Comparison of ENCODE assay signal across 24 cellular contexts in the genomic region with DNA sequence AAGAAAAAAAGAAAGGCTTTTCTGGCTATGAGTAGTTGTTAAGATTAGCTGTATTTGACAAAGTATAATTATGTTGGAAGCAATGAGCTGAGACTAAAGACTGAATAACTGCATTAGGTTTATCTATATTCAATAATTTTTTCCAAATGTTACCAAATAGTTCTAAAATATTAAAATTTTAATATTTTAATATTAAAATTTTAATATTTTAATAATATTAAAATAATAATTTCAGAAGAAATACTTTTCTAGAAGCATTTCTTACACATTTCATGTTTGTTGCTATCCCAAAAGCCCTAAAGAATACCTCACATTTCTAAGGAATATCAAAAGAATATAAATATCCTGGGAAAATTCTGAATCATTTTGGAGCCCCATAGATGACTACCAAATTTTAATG.
"Had no signal": no experiment of that assay in that cellular context is flagged by ENCODE, and none has a peak within 500 bp of the region (broad histone marks: within the 10 kb centered on the region; RNA-seq: fewer than 3 reads in every experiment).

No MANE protein-coding gene starts in this region.

- H3K4me1 ChIP-seq: parathyroid adenoma, psoas muscle, right lobe of liver, sigmoid colon, stomach, tibial artery, transverse colon, upper lobe of right lung, uterus had no signal

- H3K27me3 ChIP-seq: ovary, right lobe of liver, sigmoid colon, stomach, tibial artery, transverse colon, upper lobe of right lung, uterus had no signal

- H2AFZ ChIP-seq: parathyroid adenoma had no signal

- H3K9me3 ChIP-seq: ovary, psoas muscle, right lobe of liver, sigmoid colon, stomach, thoracic aorta, tibial artery, transverse colon, upper lobe of right lung, uterus had no signal

- FAIRE-seq: small intestine had no signal

- H3K27ac ChIP-seq: ovary, parathyroid adenoma, psoas muscle, right lobe of liver, sigmoid colon, stomach, thoracic aorta, tibial artery, transverse colon, upper lobe of right lung, uterus had no signal

- ATAC-seq: naive thymus-derived CD4-positive, alpha-beta T cell; natural killer cell; psoas muscle; right cardiac atrium; right lobe of liver; stimulated activated effector memory CD8-positive, alpha-beta T cell treated with anti-CD3 and anti-CD28 coated beads, Interleukin-12 subunit alpha, Interleukin-12 subunit beta, amount 100 ng/mL, for 72 hours; stimulated activated naive B cell treated with anti-CD40 and anti-IgM and Interleukin-4, amounts not matched to agents 10 μg/mL and 1 μg/mL and 100 μg/mL, for 72 hours; upper lobe of right lung had no signal

- H3K4me3 ChIP-seq: ovary, psoas muscle, right lobe of liver, sigmoid colon, stomach, thoracic aorta, tibial artery, transverse colon, upper lobe of right lung, uterus had no signal

- H3K36me3 ChIP-seq: ovary, right lobe of liver, sigmoid colon, stomach, thoracic aorta, tibial artery, transverse colon, upper lobe of right lung, uterus had no signal

- DNase-seq: naive thymus-derived CD4-positive, alpha-beta T cell; natural killer cell; occipital lobe; ovary; posterior cingulate gyrus; psoas muscle; right cardiac atrium; right lobe of liver; sigmoid colon; small intestine; stimulated activated CD4-positive, alpha-beta T cell treated with anti-CD3 and anti-CD28 coated beads, Interleukin-15, amount 100 ng/mL, for 24 hours; stimulated activated CD4-positive, alpha-beta T cell treated with anti-CD3 and anti-CD28 coated beads, Interleukin-2, amount 100 ng/mL, for 24 hours; stimulated activated CD4-positive, alpha-beta T cell treated with anti-CD3 and anti-CD28 coated beads, Interleukin-2, amount 100 ng/mL, for 48 hours; stimulated activated CD4-positive, alpha-beta T cell treated with anti-CD3 and anti-CD28 coated beads, Interleukin-4, amount 100 ng/mL, for 24 hours; stimulated activated naive B cell treated with anti-CD40 and anti-IgM and Interleukin-4, amounts not matched to agents 10 μg/mL and 1 μg/mL and 100 μg/mL, for 72 hours; stimulated activated naive CD4-positive, alpha-beta T cell treated with Interleukin-2 at 50 U/mL for 16 hours; stomach; tibial artery; transverse colon; upper lobe of right lung; uterus had no signal

- H3K9ac ChIP-seq: parathyroid adenoma had no signal
